ENCODE assay signal across 15 cellular contexts in genomic region chr9:89926691-89927220, GRCh38.
"Had no signal": no experiment of that assay in that cellular context is flagged by ENCODE, and none has a peak within 500 bp of the region (broad histone marks: within the 10 kb centered on the region; RNA-seq: fewer than 3 reads in every experiment).

No MANE protein-coding gene starts in this region.

- DNase-seq: activated CD4-positive, alpha-beta memory T cell treated with anti-CD3 and anti-CD28 coated beads for 36 hours; activated gamma-delta T cell treated with Interleukin-2 at 50 U/mL for 16 hours; activated naive CD8-positive, alpha-beta T cell treated with anti-CD3 and anti-CD28 coated beads, Interleukin-2, amount 10 ng/mL, durations not matched to agents 7 days and 5 days; brain microvascular endothelial cell; esophagus squamous epithelium; glutamatergic neuron; mammary epithelial cell; naive thymus-derived CD4-positive, alpha-beta T cell; nucleus accumbens; stimulated activated CD4-positive, alpha-beta T cell treated with anti-CD3 and anti-CD28 coated beads, Interleukin-1b, Interleukin-23, amount 100 ng/mL, for 48 hours; stimulated activated naive CD8-positive, alpha-beta T cell treated with anti-CD3 and anti-CD28 coated beads, Interleukin-15, amount 100 ng/mL, for 72 hours; thyroid gland; uterus had no signal

- ATAC-seq: naive thymus-derived CD4-positive, alpha-beta T cell; SK-N-SH treated with all-trans-retinoic acid at 6 μM for 48 hours; stimulated activated naive CD8-positive, alpha-beta T cell treated with anti-CD3 and anti-CD28 coated beads, Interleukin-15, amount 100 ng/mL, for 72 hours had no signal

- H3K36me3 ChIP-seq: brain microvascular endothelial cell, esophagus squamous epithelium, thyroid gland, uterus had no signal

- H3K4me3 ChIP-seq: coronary artery, esophagus squamous epithelium, thyroid gland, uterus had no signal

- H3K27me3 ChIP-seq: brain microvascular endothelial cell, thyroid gland, uterus had no signal

- H3K4me1 ChIP-seq: uterus had no signal

- H3K9me3 ChIP-seq: esophagus squamous epithelium, thyroid gland, uterus had no signal

- H3K27ac ChIP-seq: brain microvascular endothelial cell, coronary artery, esophagus squamous epithelium, thyroid gland had no signal
